Comparison of ENCODE assay signal across 31 cellular contexts in the genomic region with DNA sequence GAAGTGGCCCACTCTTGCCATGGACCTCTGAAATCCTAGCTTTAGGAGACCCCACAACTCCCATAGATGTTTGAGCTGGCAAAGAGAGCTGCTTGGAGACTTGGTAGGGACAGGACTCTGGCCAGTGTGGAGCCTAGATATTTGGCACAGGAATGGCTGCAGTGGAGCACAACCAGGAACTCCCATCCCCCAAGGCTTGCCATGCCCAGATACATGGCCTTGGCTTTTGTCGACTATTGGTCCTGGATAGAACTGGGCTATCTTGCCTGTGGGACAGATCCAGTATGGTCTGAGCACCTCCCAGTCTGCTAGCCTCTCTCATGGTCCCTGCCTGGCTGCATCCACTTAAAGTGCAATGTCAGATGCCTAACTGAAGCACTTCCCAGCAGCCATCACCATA. TPM values are rescaled to one million over a fixed set of nuclear protein-coding genes. Genes with fewer than 3 reads are reported as not detected.
"Had no signal": no experiment of that assay in that cellular context is flagged by ENCODE, and none has a peak within 500 bp of the region (broad histone marks: within the 10 kb centered on the region; RNA-seq: fewer than 3 reads in every experiment).

No MANE protein-coding gene starts in this region.

- H3K9me3 ChIP-seq: stomach, suprapubic skin, testis, thoracic aorta, thyroid gland, tibial nerve, transverse colon, upper lobe of left lung, upper lobe of right lung, uterus, vagina had no signal

- H3K4me3 ChIP-seq: stomach, suprapubic skin, testis, thoracic aorta, thyroid gland, tibial artery, tibial nerve, transverse colon, upper lobe of left lung, upper lobe of right lung, uterus, vagina had no signal

- H3K4me1 ChIP-seq: uterus had no signal

- H3K36me3 ChIP-seq: stomach, suprapubic skin, thoracic aorta, thyroid gland, tibial artery, tibial nerve, transverse colon, upper lobe of left lung, upper lobe of right lung, uterus, vagina had no signal

- ATAC-seq: stimulated activated effector memory CD8-positive, alpha-beta T cell treated with anti-CD3 and anti-CD28 coated beads, Interleukin-12 subunit alpha, Interleukin-12 subunit beta, amount 100 ng/mL, for 72 hours; stimulated activated memory B cell treated with anti-CD40 and anti-IgM and Interleukin-4, amounts not matched to agents 10 μg/mL and 1 μg/mL and 100 μg/mL, for 72 hours; stimulated activated naive B cell treated with anti-CD40 and anti-IgM and Interleukin-4, amounts not matched to agents 10 μg/mL and 1 μg/mL and 100 μg/mL, for 72 hours; stimulated activated naive CD8-positive, alpha-beta T cell treated with anti-CD3 and anti-CD28 coated beads, Interleukin-15, amount 100 ng/mL, for 72 hours; stimulated activated naive CD8-positive, alpha-beta T cell treated with anti-CD3 and anti-CD28 coated beads, Interleukin-15, Interleukin-2, amounts not matched to agents 100 U/mL and 50 U/mL, for 24 hours; upper lobe of right lung had no signal

- H3K27ac ChIP-seq: stomach, suprapubic skin, testis, thoracic aorta, thyroid gland, tibial artery, tibial nerve, transverse colon, upper lobe of left lung, upper lobe of right lung, uterus, vagina had no signal

- DNase-seq: stimulated activated CD4-positive, alpha-beta T cell treated with anti-CD3 and anti-CD28 coated beads, Interleukin-2, amount 100 ng/mL, for 48 hours; stimulated activated CD4-positive, alpha-beta T cell treated with anti-CD3 and anti-CD28 coated beads, Interleukin-4, amount 100 ng/mL, for 1 hour; stimulated activated CD4-positive, alpha-beta T cell treated with anti-CD3 and anti-CD28 coated beads, Interleukin-4, amount 100 ng/mL, for 24 hours; stimulated activated CD4-positive, alpha-beta T cell treated with anti-CD3 and anti-CD28 coated beads, Interleukin-4, amount 100 ng/mL, for 4 hours; stimulated activated CD8-positive, alpha-beta memory T cell treated with anti-CD3 and anti-CD28 coated beads, Interleukin-4, amount 100 ng/mL, for 48 hours; stimulated activated naive B cell treated with anti-CD40 and anti-IgM and Interleukin-4, amounts not matched to agents 10 μg/mL and 1 μg/mL and 100 μg/mL, for 72 hours; stimulated activated naive CD4-positive, alpha-beta T cell; stimulated activated naive CD4-positive, alpha-beta T cell treated with Interleukin-2 at 50 U/mL for 16 hours; stimulated activated naive CD8-positive, alpha-beta T cell treated with anti-CD3 and anti-CD28 coated beads, Interleukin-15, amount 100 ng/mL, for 72 hours; stimulated activated naive CD8-positive, alpha-beta T cell treated with anti-CD3 and anti-CD28 coated beads, Interleukin-15, Interleukin-2, amounts not matched to agents 100 U/mL and 50 U/mL, for 24 hours; stomach; substantia nigra; testis; thyroid gland; tibial artery; transverse colon; trophoblast cell; upper lobe of left lung; upper lobe of right lung; uterus had no signal

- FAIRE-seq: urothelium cell line had no signal

- H3K27me3 ChIP-seq: stomach, suprapubic skin, testis, thyroid gland, tibial artery, tibial nerve, transverse colon, upper lobe of left lung, upper lobe of right lung, uterus, vagina had no signal

RNA-seq across cellular contexts. Expression of gene GBP7, which starts 42.1 kb away (rescaled TPM):
- total RNA-seq: stomach, subcutaneous adipose tissue, suprapubic skin, temporal lobe, testis, thyroid gland, tibial nerve, transverse colon, ureter, urinary bladder, uterus, vagina had no signal
- polyA plus RNA-seq: stomach had no signal
